ENCODE assay signal across 1 cellular context in genomic region chr3:12868039-12869024, GRCh38.
TF ChIP-seq lines count a peak whose summit lies in the region.

No MANE protein-coding gene starts in this region.

TF ChIP-seq in K562, 482 proteins besides CTCF, POLR2A, EP300 and RAD21 (continued from another document):
- TF ChIP-seq LCOR (CRISPR knock-in tag; IDR thresholded peaks at IDR 0.05) (peak; percentile 94), KLF16 (IDR thresholded peaks at IDR 0.05) (peak; percentile 73; the same call in 1 of the 2 replicates), MEIS2 (IDR thresholded peaks at IDR 0.05; ENCODE audit: partially characterized antibody) (peak; percentile 90)
